ENCODE assay signal across 27 cellular contexts in the genomic region with DNA sequence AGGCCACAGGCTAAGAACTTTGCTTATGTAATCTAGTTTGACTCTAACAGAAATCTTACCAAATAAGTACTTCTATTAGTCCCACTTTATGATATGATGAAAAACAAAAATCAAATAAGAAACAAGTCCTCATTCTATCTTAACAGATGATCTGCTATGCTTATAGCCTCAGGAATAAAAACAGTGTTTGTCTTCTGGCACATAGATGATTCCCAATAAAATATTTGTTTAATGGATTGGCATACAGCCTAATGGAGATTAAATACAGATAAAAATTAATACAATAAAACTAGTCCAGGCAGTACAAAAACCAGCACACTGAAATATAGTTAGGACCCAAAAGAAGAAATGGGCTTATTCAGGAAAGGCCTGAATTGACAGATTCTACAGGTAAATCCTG.
"Had no signal": no experiment of that assay in that cellular context is flagged by ENCODE, and none has a peak within 500 bp of the region (broad histone marks: within the 10 kb centered on the region; RNA-seq: fewer than 3 reads in every experiment).

No MANE protein-coding gene starts in this region.

- H3K27me3 ChIP-seq: neutrophil, pancreas, right lobe of liver, sigmoid colon, suprapubic skin, testis, tibial artery, transverse colon, upper lobe of right lung, uterus had no signal

- H3K9me3 ChIP-seq: neutrophil, pancreas, prostate gland, right lobe of liver, sigmoid colon, suprapubic skin, testis, tibial artery, transverse colon, upper lobe of right lung, uterus had no signal

- H3K4me3 ChIP-seq: pancreas, prostate gland, right lobe of liver, sigmoid colon, suprapubic skin, testis, tibial artery, transverse colon, upper lobe of right lung, uterus had no signal

- H3K4me1 ChIP-seq: pancreas, prostate gland, right lobe of liver, sigmoid colon, suprapubic skin, testis, tibial artery, transverse colon, upper lobe of right lung, uterus had no signal

- DNase-seq: naive thymus-derived CD8-positive, alpha-beta T cell; nephron progenitor cell; nucleus accumbens; pancreas; right cardiac atrium; right lobe of liver; sigmoid colon; small intestine; stimulated activated CD4-positive, alpha-beta T cell treated with anti-CD3 and anti-CD28 coated beads, Interleukin-12 subunit alpha, Interleukin-12 subunit beta, amount 100 ng/mL, for 4 hours; stimulated activated CD4-positive, alpha-beta T cell treated with anti-CD3 and anti-CD28 coated beads, Interleukin-1b, Interleukin-23, amount 100 ng/mL, for 48 hours; stimulated activated CD4-positive, alpha-beta T cell treated with anti-CD3 and anti-CD28 coated beads, Interleukin-4, amount 100 ng/mL, for 1 hour; stimulated activated CD4-positive, alpha-beta T cell treated with anti-CD3 and anti-CD28 coated beads, Interleukin-4, amount 100 ng/mL, for 4 hours; stimulated activated CD8-positive, alpha-beta memory T cell treated with anti-CD3 and anti-CD28 coated beads, Interleukin-4, amount 100 ng/mL, for 48 hours; stimulated activated naive CD4-positive, alpha-beta T cell; stimulated activated naive CD8-positive, alpha-beta T cell treated with anti-CD3 and anti-CD28 coated beads, Interleukin-15, amount 100 ng/mL, for 72 hours; stimulated activated naive CD8-positive, alpha-beta T cell treated with anti-CD3 and anti-CD28 coated beads, Interleukin-15, Interleukin-2, amounts not matched to agents 100 U/mL and 50 U/mL, for 24 hours; substantia nigra; testis; tibial artery; transverse colon; upper lobe of right lung; uterus had no signal

- H3K36me3 ChIP-seq: neutrophil, pancreas, prostate gland, right lobe of liver, sigmoid colon, suprapubic skin, tibial artery, transverse colon, upper lobe of right lung, uterus had no signal

- ATAC-seq: naive thymus-derived CD8-positive, alpha-beta T cell; natural killer cell treated with Interleukin-12 subunit alpha and Interleukin-12 subunit beta and Interleukin-15 and Interleukin-18, amount 100 ng/mL, for 72 hours; pancreas; right cardiac atrium; right lobe of liver; stimulated activated memory B cell treated with anti-CD40 and anti-IgM and Interleukin-4, amounts not matched to agents 10 μg/mL and 1 μg/mL and 100 μg/mL, for 72 hours; stimulated activated naive CD8-positive, alpha-beta T cell treated with anti-CD3 and anti-CD28 coated beads, Interleukin-15, amount 100 ng/mL, for 72 hours; stimulated activated naive CD8-positive, alpha-beta T cell treated with anti-CD3 and anti-CD28 coated beads, Interleukin-15, Interleukin-2, amounts not matched to agents 100 U/mL and 50 U/mL, for 24 hours; upper lobe of right lung had no signal

- H3K27ac ChIP-seq: neutrophil, pancreas, prostate gland, right lobe of liver, suprapubic skin, testis, tibial artery, transverse colon, upper lobe of right lung, uterus had no signal
